Comparison of ENCODE assay signal across 1 cellular context in the genomic region with DNA sequence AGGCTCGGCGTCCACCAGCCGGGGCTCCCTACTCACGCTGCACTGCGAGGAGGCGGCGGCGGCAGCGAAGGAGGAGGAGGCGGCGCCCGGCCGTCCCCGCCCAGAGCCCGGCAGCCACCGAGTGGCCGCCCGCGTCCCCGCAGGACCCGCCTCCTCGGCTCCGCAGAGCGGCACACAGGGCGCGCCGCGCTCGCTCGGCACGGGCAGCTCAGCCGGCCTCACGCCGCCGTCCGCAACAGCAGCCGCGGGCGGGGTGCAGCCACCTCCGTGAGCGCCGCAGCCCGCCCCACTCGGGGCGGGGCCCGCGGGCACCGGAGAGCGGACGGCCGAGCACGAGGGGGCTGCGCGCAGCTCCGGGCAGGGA.
TF ChIP-seq lines count a peak whose summit lies in the region.

A gene (minus strand): TSS at position 46 of the 364 bp plus-strand sequence. CDS start 52,952 bp downstream, outside the sequence.

TF ChIP-seq in HepG2, 621 proteins besides CTCF, POLR2A, EP300 and RAD21 (continued from another document):
- TF ChIP-seq MXI1 (IDR thresholded peaks at IDR 0.05; ENCODE audit: borderline replicate concordance, low read depth, low read length): 0 out of 3 replicates have a peak, but pooled peaks have one; percentile 54
- TF ChIP-seq MAFG (CRISPR knock-in tag; IDR thresholded peaks at IDR 0.05): no peak
- 0 out of 2 replicates have a peak, but pooled peaks have one; percentile 10 for TF ChIP-seq THAP11 (CRISPR knock-in tag; IDR thresholded peaks at IDR 0.05)
- TF ChIP-seq ZNF556 (CRISPR knock-in tag; IDR thresholded peaks at IDR 0.05; ENCODE audit: borderline replicate concordance): no peak; the same call in 1 of the 2 replicates
- no peak for TF ChIP-seq ZNF547 (CRISPR knock-in tag; IDR thresholded peaks at IDR 0.05)
- TF ChIP-seq BRCA1 (CRISPR knock-in tag; IDR thresholded peaks at IDR 0.05): no peak
- TF ChIP-seq ZNF138 (CRISPR knock-in tag; IDR thresholded peaks at IDR 0.05; ENCODE audit: low read depth): no peak
- TF ChIP-seq ZNF607 (CRISPR knock-in tag; IDR thresholded peaks at IDR 0.05; ENCODE audit: borderline replicate concordance): no peak
- no peak for TF ChIP-seq ZNF713 (CRISPR knock-in tag; IDR thresholded peaks at IDR 0.05)
- no peak for TF ChIP-seq BRD4 (CRISPR knock-in tag; IDR thresholded peaks at IDR 0.05)
- no peak for TF ChIP-seq RAD51 (IDR thresholded peaks at IDR 0.05; ENCODE audit: borderline replicate concordance)
- no peak for TF ChIP-seq NFYB (CRISPR knock-in tag; IDR thresholded peaks at IDR 0.05)
- no peak for TF ChIP-seq ZNF12 (CRISPR knock-in tag; IDR thresholded peaks at IDR 0.05)
- TF ChIP-seq NRL (CRISPR knock-in tag; IDR thresholded peaks at IDR 0.05; ENCODE audit: borderline replicate concordance): no peak; the same call in 1 of the 2 replicates
- no peak for TF ChIP-seq ZFP37 (CRISPR knock-in tag; IDR thresholded peaks at IDR 0.05; ENCODE audit: borderline replicate concordance)
- TF ChIP-seq ZNF598 (CRISPR knock-in tag; IDR thresholded peaks at IDR 0.05; ENCODE audit: borderline replicate concordance): no peak
- TF ChIP-seq THYN1 (CRISPR knock-in tag; IDR thresholded peaks at IDR 0.05; ENCODE audit: borderline replicate concordance, low read depth): no peak
- TF ChIP-seq SMYD3 (CRISPR knock-in tag; IDR thresholded peaks at IDR 0.05): no peak
- TF ChIP-seq NCOA5 (CRISPR knock-in tag; IDR thresholded peaks at IDR 0.05): no peak
- TF ChIP-seq NR2F6 (IDR thresholded peaks at IDR 0.05): no peak
- no peak for TF ChIP-seq NR2F6 (CRISPR knock-in tag; IDR thresholded peaks at IDR 0.05)
- TF ChIP-seq CENPX (CRISPR knock-in tag; IDR thresholded peaks at IDR 0.05): no peak
- no peak for TF ChIP-seq ZFYVE20 (CRISPR knock-in tag; IDR thresholded peaks at IDR 0.05; ENCODE audit: borderline replicate concordance, low read depth)
- TF ChIP-seq BORCS8-MEF2B (CRISPR knock-in tag; IDR thresholded peaks at IDR 0.05): no peak
- no peak for TF ChIP-seq KDM6A (CRISPR knock-in tag; IDR thresholded peaks at IDR 0.05; ENCODE audit: low read depth)
- TF ChIP-seq, protein P1, sequence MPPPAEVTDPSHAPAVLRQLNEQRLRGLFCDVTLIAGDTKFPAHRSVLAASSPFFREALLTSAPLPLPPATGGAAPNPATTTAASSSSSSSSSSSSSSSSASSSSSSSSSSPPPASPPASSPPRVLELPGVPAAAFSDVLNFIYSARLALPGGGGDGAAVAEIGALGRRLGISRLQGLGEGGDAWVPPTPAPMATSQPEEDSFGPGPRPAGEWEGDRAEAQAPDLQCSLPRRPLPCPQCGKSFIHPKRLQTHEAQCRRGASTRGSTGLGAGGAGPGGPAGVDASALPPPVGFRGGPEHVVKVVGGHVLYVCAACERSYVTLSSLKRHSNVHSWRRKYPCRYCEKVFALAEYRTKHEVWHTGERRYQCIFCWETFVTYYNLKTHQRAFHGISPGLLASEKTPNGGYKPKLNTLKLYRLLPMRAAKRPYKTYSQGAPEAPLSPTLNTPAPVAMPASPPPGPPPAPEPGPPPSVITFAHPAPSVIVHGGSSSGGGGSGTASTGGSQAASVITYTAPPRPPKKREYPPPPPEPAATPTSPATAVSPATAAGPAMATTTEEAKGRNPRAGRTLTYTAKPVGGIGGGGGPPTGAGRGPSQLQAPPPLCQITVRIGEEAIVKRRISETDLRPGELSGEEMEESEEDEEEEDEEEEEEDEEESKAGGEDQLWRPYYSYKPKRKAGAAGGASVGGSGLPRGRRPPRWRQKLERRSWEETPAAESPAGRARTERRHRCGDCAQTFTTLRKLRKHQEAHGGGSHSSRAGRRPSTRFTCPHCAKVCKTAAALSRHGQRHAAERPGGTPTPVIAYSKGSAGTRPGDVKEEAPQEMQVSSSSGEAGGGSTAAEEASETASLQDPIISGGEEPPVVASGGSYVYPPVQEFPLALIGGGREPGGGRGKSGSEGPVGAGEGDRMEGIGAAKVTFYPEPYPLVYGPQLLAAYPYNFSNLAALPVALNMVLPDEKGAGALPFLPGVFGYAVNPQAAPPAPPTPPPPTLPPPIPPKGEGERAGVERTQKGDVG (CRISPR knock-in tag; IDR thresholded peaks at IDR 0.05; ENCODE audit: borderline replicate concordance): no peak
- TF ChIP-seq, protein P2, sequence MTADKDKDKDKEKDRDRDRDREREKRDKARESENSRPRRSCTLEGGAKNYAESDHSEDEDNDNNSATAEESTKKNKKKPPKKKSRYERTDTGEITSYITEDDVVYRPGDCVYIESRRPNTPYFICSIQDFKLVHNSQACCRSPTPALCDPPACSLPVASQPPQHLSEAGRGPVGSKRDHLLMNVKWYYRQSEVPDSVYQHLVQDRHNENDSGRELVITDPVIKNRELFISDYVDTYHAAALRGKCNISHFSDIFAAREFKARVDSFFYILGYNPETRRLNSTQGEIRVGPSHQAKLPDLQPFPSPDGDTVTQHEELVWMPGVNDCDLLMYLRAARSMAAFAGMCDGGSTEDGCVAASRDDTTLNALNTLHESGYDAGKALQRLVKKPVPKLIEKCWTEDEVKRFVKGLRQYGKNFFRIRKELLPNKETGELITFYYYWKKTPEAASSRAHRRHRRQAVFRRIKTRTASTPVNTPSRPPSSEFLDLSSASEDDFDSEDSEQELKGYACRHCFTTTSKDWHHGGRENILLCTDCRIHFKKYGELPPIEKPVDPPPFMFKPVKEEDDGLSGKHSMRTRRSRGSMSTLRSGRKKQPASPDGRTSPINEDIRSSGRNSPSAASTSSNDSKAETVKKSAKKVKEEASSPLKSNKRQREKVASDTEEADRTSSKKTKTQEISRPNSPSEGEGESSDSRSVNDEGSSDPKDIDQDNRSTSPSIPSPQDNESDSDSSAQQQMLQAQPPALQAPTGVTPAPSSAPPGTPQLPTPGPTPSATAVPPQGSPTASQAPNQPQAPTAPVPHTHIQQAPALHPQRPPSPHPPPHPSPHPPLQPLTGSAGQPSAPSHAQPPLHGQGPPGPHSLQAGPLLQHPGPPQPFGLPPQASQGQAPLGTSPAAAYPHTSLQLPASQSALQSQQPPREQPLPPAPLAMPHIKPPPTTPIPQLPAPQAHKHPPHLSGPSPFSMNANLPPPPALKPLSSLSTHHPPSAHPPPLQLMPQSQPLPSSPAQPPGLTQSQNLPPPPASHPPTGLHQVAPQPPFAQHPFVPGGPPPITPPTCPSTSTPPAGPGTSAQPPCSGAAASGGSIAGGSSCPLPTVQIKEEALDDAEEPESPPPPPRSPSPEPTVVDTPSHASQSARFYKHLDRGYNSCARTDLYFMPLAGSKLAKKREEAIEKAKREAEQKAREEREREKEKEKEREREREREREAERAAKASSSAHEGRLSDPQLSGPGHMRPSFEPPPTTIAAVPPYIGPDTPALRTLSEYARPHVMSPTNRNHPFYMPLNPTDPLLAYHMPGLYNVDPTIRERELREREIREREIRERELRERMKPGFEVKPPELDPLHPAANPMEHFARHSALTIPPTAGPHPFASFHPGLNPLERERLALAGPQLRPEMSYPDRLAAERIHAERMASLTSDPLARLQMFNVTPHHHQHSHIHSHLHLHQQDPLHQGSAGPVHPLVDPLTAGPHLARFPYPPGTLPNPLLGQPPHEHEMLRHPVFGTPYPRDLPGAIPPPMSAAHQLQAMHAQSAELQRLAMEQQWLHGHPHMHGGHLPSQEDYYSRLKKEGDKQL (CRISPR knock-in tag; IDR thresholded peaks at IDR 0.05; ENCODE audit: low read depth): no peak
- no peak for TF ChIP-seq NR3C1 (CRISPR knock-in tag; IDR thresholded peaks at IDR 0.05)
- TF ChIP-seq, protein P3, sequence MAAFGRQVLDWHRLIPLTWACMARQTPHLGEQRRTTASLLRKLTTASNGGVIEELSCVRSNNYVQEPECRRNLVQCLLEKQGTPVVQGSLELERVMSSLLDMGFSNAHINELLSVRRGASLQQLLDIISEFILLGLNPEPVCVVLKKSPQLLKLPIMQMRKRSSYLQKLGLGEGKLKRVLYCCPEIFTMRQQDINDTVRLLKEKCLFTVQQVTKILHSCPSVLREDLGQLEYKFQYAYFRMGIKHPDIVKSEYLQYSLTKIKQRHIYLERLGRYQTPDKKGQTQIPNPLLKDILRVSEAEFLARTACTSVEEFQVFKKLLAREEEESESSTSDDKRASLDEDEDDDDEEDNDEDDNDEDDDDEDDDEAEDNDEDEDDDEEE (CRISPR knock-in tag; IDR thresholded peaks at IDR 0.05): no peak
- no peak for TF ChIP-seq ZNF879 (CRISPR knock-in tag; IDR thresholded peaks at IDR 0.05)
- TF ChIP-seq HNRNPLL (IDR thresholded peaks at IDR 0.05; ENCODE audit: low read depth, low read length, poor library complexity, severe bottlenecking): no peak
- no peak for TF ChIP-seq MYC (CRISPR knock-in tag; IDR thresholded peaks at IDR 0.05; ENCODE audit: borderline replicate concordance)
- TF ChIP-seq SP5 (CRISPR knock-in tag; IDR thresholded peaks at IDR 0.05; ENCODE audit: borderline replicate concordance, low read depth): peak; percentile 45; the same call in 1 of the 2 replicates
- peak; percentile 65; the same call in 1 of the 2 replicates for TF ChIP-seq ARNT2 (CRISPR knock-in tag; IDR thresholded peaks at IDR 0.05; ENCODE audit: low read depth)
- no peak for TF ChIP-seq PHF20 (CRISPR knock-in tag; IDR thresholded peaks at IDR 0.05)
- no peak for TF ChIP-seq KLF9 (CRISPR knock-in tag; IDR thresholded peaks at IDR 0.05; ENCODE audit: low read depth)
- 0 out of 2 replicates have a peak, but pooled peaks have one; percentile 24 for TF ChIP-seq ZMYM4 (CRISPR knock-in tag; IDR thresholded peaks at IDR 0.05)
- TF ChIP-seq, protein P4, sequence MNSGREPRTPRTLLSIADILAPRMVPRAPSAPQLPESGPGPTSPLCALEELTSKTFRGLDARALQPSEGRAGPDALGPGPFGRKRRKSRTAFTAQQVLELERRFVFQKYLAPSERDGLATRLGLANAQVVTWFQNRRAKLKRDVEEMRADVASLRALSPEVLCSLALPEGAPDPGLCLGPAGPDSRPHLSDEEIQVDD (CRISPR knock-in tag; IDR thresholded peaks at IDR 0.05; ENCODE audit: borderline replicate concordance): no peak
- TF ChIP-seq REPIN1 (CRISPR knock-in tag; IDR thresholded peaks at IDR 0.05; ENCODE audit: borderline replicate concordance, low read depth): no peak
- TF ChIP-seq TEAD2 (CRISPR knock-in tag; IDR thresholded peaks at IDR 0.05): no peak
- TF ChIP-seq CREM (IDR thresholded peaks at IDR 0.05): no peak
- TF ChIP-seq CREM (CRISPR knock-in tag; IDR thresholded peaks at IDR 0.05): no peak
- no peak for TF ChIP-seq HNF4A (CRISPR knock-in tag; IDR thresholded peaks at IDR 0.05)
- no peak for TF ChIP-seq ZNF468 (CRISPR knock-in tag; IDR thresholded peaks at IDR 0.05)
- no peak for TF ChIP-seq DNMT1 (CRISPR knock-in tag; IDR thresholded peaks at IDR 0.05)
- TF ChIP-seq ZNF33B (CRISPR knock-in tag; IDR thresholded peaks at IDR 0.05): no peak
- no peak for TF ChIP-seq ZFP36L2 (CRISPR knock-in tag; IDR thresholded peaks at IDR 0.05)
- no peak for TF ChIP-seq IRF2 (CRISPR knock-in tag; IDR thresholded peaks at IDR 0.05)
- no peak for TF ChIP-seq ZBTB7A (CRISPR knock-in tag; IDR thresholded peaks at IDR 0.05)
- no peak for TF ChIP-seq CREB1 (IDR thresholded peaks at IDR 0.05)
- TF ChIP-seq CREB1 (CRISPR knock-in tag; IDR thresholded peaks at IDR 0.05): no peak
- TF ChIP-seq ZNF572 (CRISPR knock-in tag; IDR thresholded peaks at IDR 0.05): no peak
- no peak for TF ChIP-seq MAZ (IDR thresholded peaks at IDR 0.05; ENCODE audit: borderline replicate concordance, low read depth, low read length)
- no peak for TF ChIP-seq MAZ (CRISPR knock-in tag; IDR thresholded peaks at IDR 0.05; ENCODE audit: low read depth)
- TF ChIP-seq, protein P5, sequence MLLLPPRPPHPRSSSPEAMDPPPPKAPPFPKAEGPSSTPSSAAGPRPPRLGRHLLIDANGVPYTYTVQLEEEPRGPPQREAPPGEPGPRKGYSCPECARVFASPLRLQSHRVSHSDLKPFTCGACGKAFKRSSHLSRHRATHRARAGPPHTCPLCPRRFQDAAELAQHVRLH (CRISPR knock-in tag; IDR thresholded peaks at IDR 0.05; ENCODE audit: borderline replicate concordance, low read depth): no peak
- no peak for TF ChIP-seq ARNTL (CRISPR knock-in tag; IDR thresholded peaks at IDR 0.05)
- 0 out of 2 replicates have a peak, but pooled peaks have one; percentile 20 for TF ChIP-seq SMAD1 (CRISPR knock-in tag; IDR thresholded peaks at IDR 0.05; ENCODE audit: borderline replicate concordance, low read depth)
- TF ChIP-seq ZNF232 (CRISPR knock-in tag; IDR thresholded peaks at IDR 0.05; ENCODE audit: borderline replicate concordance): no peak
- no peak for TF ChIP-seq KDM3A (CRISPR knock-in tag; IDR thresholded peaks at IDR 0.05; ENCODE audit: low read depth)
- no peak for TF ChIP-seq MAFF (IDR thresholded peaks at IDR 0.05; ENCODE audit: low read depth, low read length)
- TF ChIP-seq TOPORS (CRISPR knock-in tag; IDR thresholded peaks at IDR 0.05): peak; percentile 38; the same call in 1 of the 2 replicates
- no peak for TF ChIP-seq ZNF329 (CRISPR knock-in tag; IDR thresholded peaks at IDR 0.05; ENCODE audit: low read depth)
- peak; percentile 86 for TF ChIP-seq RBFOX2 (IDR thresholded peaks at IDR 0.05; ENCODE audit: low read depth, low read length)
- no peak for TF ChIP-seq SMAD9 (CRISPR knock-in tag; IDR thresholded peaks at IDR 0.05)
- TF ChIP-seq, protein P6, sequence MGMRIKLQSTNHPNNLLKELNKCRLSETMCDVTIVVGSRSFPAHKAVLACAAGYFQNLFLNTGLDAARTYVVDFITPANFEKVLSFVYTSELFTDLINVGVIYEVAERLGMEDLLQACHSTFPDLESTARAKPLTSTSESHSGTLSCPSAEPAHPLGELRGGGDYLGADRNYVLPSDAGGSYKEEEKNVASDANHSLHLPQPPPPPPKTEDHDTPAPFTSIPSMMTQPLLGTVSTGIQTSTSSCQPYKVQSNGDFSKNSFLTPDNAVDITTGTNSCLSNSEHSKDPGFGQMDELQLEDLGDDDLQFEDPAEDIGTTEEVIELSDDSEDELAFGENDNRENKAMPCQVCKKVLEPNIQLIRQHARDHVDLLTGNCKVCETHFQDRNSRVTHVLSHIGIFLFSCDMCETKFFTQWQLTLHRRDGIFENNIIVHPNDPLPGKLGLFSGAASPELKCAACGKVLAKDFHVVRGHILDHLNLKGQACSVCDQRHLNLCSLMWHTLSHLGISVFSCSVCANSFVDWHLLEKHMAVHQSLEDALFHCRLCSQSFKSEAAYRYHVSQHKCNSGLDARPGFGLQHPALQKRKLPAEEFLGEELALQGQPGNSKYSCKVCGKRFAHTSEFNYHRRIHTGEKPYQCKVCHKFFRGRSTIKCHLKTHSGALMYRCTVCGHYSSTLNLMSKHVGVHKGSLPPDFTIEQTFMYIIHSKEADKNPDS (CRISPR knock-in tag; IDR thresholded peaks at IDR 0.05): no peak
- no peak for TF ChIP-seq ZNF550 (CRISPR knock-in tag; IDR thresholded peaks at IDR 0.05; ENCODE audit: borderline replicate concordance)
